In genomic region chr13:58587183-58587582, GRCh38 we compare ENCODE assay signal across 13 cellular contexts.
DNase-seq lines count a peak whose midpoint lies in the region; ATAC-seq and TF ChIP-seq lines count a peak whose summit lies in the region.
"Had no signal": no experiment of that assay in that cellular context is flagged by ENCODE, and none has a peak within 500 bp of the region (broad histone marks: within the 10 kb centered on the region; RNA-seq: fewer than 3 reads in every experiment).

No MANE protein-coding gene starts in this region.

- DNase-seq in RPMI8226 (peak; percentile 67), testis (no peak), cerebellum (ENCODE audit: low spot score) (no peak), posterior cingulate gyrus (no peak)
- no peak for DNase-seq in activated CD4-positive, alpha-beta T cell treated with anti-CD3 and anti-CD28 coated beads for 4 hours
- DNase-seq: Calu3; midbrain; NCI-H187; small intestine; stimulated activated naive CD4-positive, alpha-beta T cell had no signal

- no peak overlapping the region for H3K27ac ChIP-seq in testis

- H3K36me3 ChIP-seq in testis (ENCODE audit: low read depth, missing control alignments) = no peaks in the 10 kb centered on the region

- H3K27me3 ChIP-seq in testis = no peaks in the 10 kb centered on the region

- whole genome bisulfite sequencing in testis, 2 donors = 77 to 85% methylated on average over 2 of the region's 2 CpGs

- no peaks in the 10 kb centered on the region for H3K9me3 ChIP-seq in testis

- no peaks in the 10 kb centered on the region for H3K4me1 ChIP-seq in testis

- no peak overlapping the region for H3K4me3 ChIP-seq in testis

- peak; percentile 85 for ATAC-seq in GM18520 (IDR thresholded peaks at IDR 0.05; ENCODE audit: unreplicated experiment)
- peak; percentile 93 for ATAC-seq in GM21528 (IDR thresholded peaks at IDR 0.05; ENCODE audit: low FRiP score, unreplicated experiment)
- peak; percentile 92 for ATAC-seq in HG03139 (IDR thresholded peaks at IDR 0.05; ENCODE audit: unreplicated experiment)

- no peak for TF ChIP-seq POLR2A in testis (IDR thresholded peaks at IDR 0.05)

- TF ChIP-seq CTCF in testis (IDR thresholded peaks at IDR 0.05) = no peak

- intact Hi-C loops in testis (cut with DNase I; ENCODE audit: low total_unique reads) (no loop called here), posterior cingulate gyrus (cut with DNase I) (no loop called here)
